20 cellular contexts compared by ENCODE assay signal in the genomic region with DNA sequence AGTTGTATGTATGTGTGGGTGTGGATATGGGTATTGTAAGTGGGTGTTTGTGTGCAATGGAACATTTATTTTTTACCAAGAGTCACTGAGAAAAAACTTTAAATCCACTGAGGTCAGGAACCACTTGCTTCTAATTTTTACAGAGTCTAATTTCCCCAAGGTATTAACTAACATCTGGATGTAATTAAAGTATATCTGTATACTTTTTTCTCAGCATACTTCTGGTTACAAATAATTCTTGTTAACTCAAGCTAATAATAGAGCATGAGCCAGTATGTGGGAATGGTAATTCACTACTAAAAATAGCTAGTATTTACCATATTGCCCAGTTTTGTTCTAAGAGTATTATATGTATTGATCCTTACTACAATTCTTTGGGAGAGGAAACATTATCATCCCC. TPM values are rescaled to one million over a fixed set of nuclear protein-coding genes. Genes with fewer than 3 reads are reported as not detected.
"Had no signal": no experiment of that assay in that cellular context is flagged by ENCODE, and none has a peak within 500 bp of the region (broad histone marks: within the 10 kb centered on the region; RNA-seq: fewer than 3 reads in every experiment).

No MANE protein-coding gene starts in this region.

- H3K27ac Mint-ChIP-seq: activated naive CD4-positive, alpha-beta T cell treated with anti-CD3 and anti-CD28 coated beads, Interleukin-2, amount 50 U/mL, for 24 hours; brain; memory B cell; stimulated activated naive CD8-positive, alpha-beta T cell treated with anti-CD3 and anti-CD28 coated beads, Interleukin-15, Interleukin-2, amounts not matched to agents 100 ng/mL and 50 ng/mL, for 24 hours; T-helper 1 cell treated with Interleukin-12 subunit alpha and Interleukin-12 subunit beta and Interleukin-4 antibody, amounts not matched to agents 30 μg/mL and 1 μg/mL, for 36 hours; WTC11 had no signal

- H3K9me3 Mint-ChIP-seq: activated naive CD4-positive, alpha-beta T cell treated with anti-CD3 and anti-CD28 coated beads, Interleukin-2, amount 50 U/mL, for 24 hours; brain; dendritic cell treated with granulocyte-macrophage colony-stimulating factor and Interleukin-4, amounts not matched to agents 40 ng/mL and 50 ng/mL, for 4 days; memory B cell; stimulated activated naive CD8-positive, alpha-beta T cell treated with anti-CD3 and anti-CD28 coated beads, Interleukin-15, Interleukin-2, amounts not matched to agents 100 ng/mL and 50 ng/mL, for 24 hours; T-helper 1 cell treated with Interleukin-12 subunit alpha and Interleukin-12 subunit beta and Interleukin-4 antibody, amounts not matched to agents 30 μg/mL and 1 μg/mL, for 36 hours had no signal

- DNase-seq: activated gamma-delta T cell treated with Interleukin-2 at 50 U/mL for 16 hours; activated T-cell treated with anti-CD3 and anti-CD28 coated beads, Interleukin-2, amount 50 U/mL, for 1 hour; anterior cingulate cortex; caudate nucleus; effector CD4-positive, alpha-beta T cell; foreskin melanocyte; occipital lobe; spleen; stimulated activated CD4-positive, alpha-beta T cell treated with anti-CD3 and anti-CD28 coated beads, Interleukin-4, amount 100 ng/mL, for 24 hours; T1000; tibial artery had no signal

- H3K9me3 ChIP-seq: tibial artery had no signal

- H3K4me1 ChIP-seq: spleen, tibial artery had no signal

- H3K36me3 Mint-ChIP-seq: activated naive CD4-positive, alpha-beta T cell treated with anti-CD3 and anti-CD28 coated beads, Interleukin-2, amount 50 U/mL, for 24 hours; brain; memory B cell had no signal

- ATAC-seq: WTC11 had no signal

- H3K4me3 ChIP-seq: hepatocyte, spleen, tibial artery had no signal

- H3K4me1 Mint-ChIP-seq: activated naive CD4-positive, alpha-beta T cell treated with anti-CD3 and anti-CD28 coated beads, Interleukin-2, amount 50 U/mL, for 24 hours; brain; memory B cell; WTC11 had no signal

- H3K4me3 Mint-ChIP-seq: activated naive CD4-positive, alpha-beta T cell treated with anti-CD3 and anti-CD28 coated beads, Interleukin-2, amount 50 U/mL, for 24 hours; brain; dendritic cell treated with granulocyte-macrophage colony-stimulating factor and Interleukin-4, amounts not matched to agents 40 ng/mL and 50 ng/mL, for 4 days; memory B cell; stimulated activated naive CD8-positive, alpha-beta T cell treated with anti-CD3 and anti-CD28 coated beads, Interleukin-15, Interleukin-2, amounts not matched to agents 100 ng/mL and 50 ng/mL, for 24 hours; T-helper 1 cell treated with Interleukin-12 subunit alpha and Interleukin-12 subunit beta and Interleukin-4 antibody, amounts not matched to agents 30 μg/mL and 1 μg/mL, for 36 hours; WTC11 had no signal

- H3K27me3 Mint-ChIP-seq: memory B cell had no signal

- H3K36me3 ChIP-seq: spleen, tibial artery had no signal

- H3K27ac ChIP-seq: hepatocyte, spleen, tibial artery had no signal

RNA-seq across cellular contexts. Expression of gene STEAP4, which starts 24.6 kb away (rescaled TPM):
- polyA plus RNA-seq: hepatocyte, neural cell had no signal
